ENCODE assay signal across 26 cellular contexts in the genomic region with DNA sequence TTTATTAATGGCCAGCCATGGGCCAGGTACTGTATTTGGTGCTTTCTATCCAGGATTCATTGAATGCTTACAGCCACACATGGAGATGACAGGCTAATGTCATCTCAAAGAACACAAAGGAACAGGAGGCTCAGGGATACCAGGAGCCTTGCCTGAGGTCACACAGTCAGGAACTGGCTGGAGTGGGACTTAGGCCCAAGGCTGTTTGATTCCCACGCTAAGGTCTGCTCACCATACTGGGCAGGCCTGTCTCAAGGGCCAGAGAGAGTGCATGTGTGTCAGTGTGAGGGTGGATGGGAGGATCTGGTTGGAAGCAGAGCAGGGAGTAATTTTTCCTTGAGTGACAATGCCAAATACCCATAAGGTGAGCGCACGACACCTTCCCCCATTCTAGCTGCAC. TPM values are rescaled to one million over a fixed set of nuclear protein-coding genes. Genes with fewer than 3 reads are reported as not detected.
"Had no signal": no experiment of that assay in that cellular context is flagged by ENCODE, and none has a peak within 500 bp of the region (broad histone marks: within the 10 kb centered on the region; RNA-seq: fewer than 3 reads in every experiment).

No MANE protein-coding gene starts in this region.

- H3K27ac Mint-ChIP-seq: activated CD8-positive, alpha-beta T cell treated with anti-CD3 and anti-CD28 coated beads, Interleukin-2, amount 10 ng/mL, durations not matched to agents 7 days and 5 days; activated naive CD8-positive, alpha-beta T cell treated with anti-CD3 and anti-CD28 coated beads, Interleukin-2, amount 10 ng/mL, durations not matched to agents 7 days and 5 days; IgD-negative memory B cell; T-helper 17 cell; WTC11 had no signal

- H3K36me3 Mint-ChIP-seq: activated naive CD8-positive, alpha-beta T cell treated with anti-CD3 and anti-CD28 coated beads, Interleukin-2, amount 10 ng/mL, durations not matched to agents 7 days and 5 days; IgD-negative memory B cell; WTC11 had no signal

- ATAC-seq: activated CD8-positive, alpha-beta T cell treated with anti-CD3 and anti-CD28 coated beads, Interleukin-2, amount 10 ng/mL, durations not matched to agents 7 days and 5 days; Panc1; T-helper 17 cell; WTC11 had no signal

- DNase-seq: activated CD4-positive, alpha-beta T cell treated with anti-CD3 and anti-CD28 coated beads for 48 hours; activated CD4-positive, alpha-beta T cell treated with anti-CD3 and anti-CD28 coated beads, Interleukin-2, amount 50 U/mL, for 4 hours; activated CD4-positive, CD25-positive, alpha-beta regulatory T cell treated with anti-CD3 and anti-CD28 coated beads, Interleukin-2, amount 50 U/mL, for 72 hours; activated CD8-positive, alpha-beta memory T cell treated with anti-CD3 and anti-CD28 coated beads, Interleukin-2, amount 50 U/mL, for 48 hours; activated CD8-positive, alpha-beta T cell treated with anti-CD3 and anti-CD28 coated beads, Interleukin-2, amount 10 ng/mL, durations not matched to agents 7 days and 5 days; activated naive CD4-positive, alpha-beta T cell treated with anti-CD3 and anti-CD28 coated beads, Interleukin-2, amount 50 U/mL, for 16 hours; activated naive CD8-positive, alpha-beta T cell treated with anti-CD3 and anti-CD28 coated beads, Interleukin-2, amount 10 ng/mL, durations not matched to agents 7 days and 5 days; activated T-cell treated with anti-CD3 and anti-CD28 coated beads, Interleukin-2, amount 50 U/mL, for 1 hour; adrenal gland; anterior cingulate cortex; MG63; MV-4-11; NCI-H1105; NCI-H1436; NCI-H1694 treated with DMSO at 0.1 percent for 48 hours; NCI-H2029 treated with DMSO at 0.1 percent for 48 hours; NCI-H510A treated with DMSO at 0.1 percent for 48 hours; NK-92 treated with Interleukin-12 subunit alpha and Interleukin-12 subunit beta, amount 100 ng/mL, for 24 hours; OCI-M1; RPMI8226; SHP77; T-helper 17 cell; T-helper 9 cell had no signal

- H3K4me3 Mint-ChIP-seq: activated CD8-positive, alpha-beta T cell treated with anti-CD3 and anti-CD28 coated beads, Interleukin-2, amount 10 ng/mL, durations not matched to agents 7 days and 5 days; activated naive CD8-positive, alpha-beta T cell treated with anti-CD3 and anti-CD28 coated beads, Interleukin-2, amount 10 ng/mL, durations not matched to agents 7 days and 5 days; IgD-negative memory B cell; WTC11 had no signal

- H3K9me3 Mint-ChIP-seq: activated naive CD8-positive, alpha-beta T cell treated with anti-CD3 and anti-CD28 coated beads, Interleukin-2, amount 10 ng/mL, durations not matched to agents 7 days and 5 days; IgD-negative memory B cell; WTC11 had no signal

RNA-seq across cellular contexts. Expression of a gene that starts 37.6 kb away (rescaled TPM):
- polyA plus RNA-seq: IgD-negative memory B cell had no signal
